ENCODE assay signal across 8 cellular contexts in the genomic region with DNA sequence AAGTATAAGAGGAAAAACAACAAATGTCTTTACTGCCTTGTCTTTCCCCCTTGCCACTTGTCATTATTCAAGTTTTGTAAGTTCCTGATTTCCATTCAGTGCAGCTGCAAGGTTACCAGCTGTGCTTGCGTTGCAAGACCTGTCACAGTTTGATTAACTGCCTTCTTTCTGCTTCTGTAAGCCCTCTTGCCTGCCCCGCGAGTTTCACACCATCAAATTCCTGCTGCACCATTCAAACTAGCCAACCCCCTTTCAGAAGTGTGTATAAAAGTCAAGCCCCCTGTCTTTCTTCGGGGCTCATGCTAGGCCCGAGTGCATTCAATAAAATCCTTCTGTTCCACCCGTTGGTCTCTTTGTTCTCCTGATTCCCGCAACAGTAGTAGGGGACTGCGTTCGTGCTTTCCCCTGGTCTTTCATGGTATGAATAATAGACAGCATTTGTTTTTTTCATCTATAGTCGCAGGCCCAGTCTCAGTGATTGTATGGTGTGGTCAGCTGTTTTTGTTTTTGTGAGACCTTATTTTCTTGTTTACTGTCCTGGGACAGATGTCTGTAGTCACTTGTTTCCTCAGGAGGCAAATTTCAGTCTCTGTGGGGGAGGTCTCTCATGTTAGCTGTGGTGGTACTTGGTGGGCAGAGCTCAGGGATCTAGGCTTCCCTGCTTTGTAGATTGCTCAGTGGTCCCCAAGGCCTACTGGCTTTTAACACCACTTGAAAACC.
DNase-seq lines count a peak whose midpoint lies in the region; ATAC-seq, FAIRE-seq and TF ChIP-seq lines count a peak whose summit lies in the region.
"Not testable (repeated sequence)": the region's sequence is repeated elsewhere in the genome, so short reads cannot be mapped to it uniquely, and the experiment has no call there.

No MANE protein-coding gene starts in this region.

- not testable (repeated sequence) for H3K9ac ChIP-seq in astrocyte (ENCODE audit: low read length)

- H3K36me3 Mint-ChIP-seq in astrocyte (ENCODE audit: low read depth, unreplicated experiment); glutamatergic neuron (ENCODE audit: unreplicated experiment); neural crest cell (ENCODE audit: low read depth): not testable (repeated sequence)

- not testable (repeated sequence) for TF ChIP-seq CTCF in DOHH2 (IDR thresholded peaks at IDR 0.05; ENCODE audit: low read depth, low read length, poor library complexity, severe bottlenecking); astrocyte (IDR thresholded peaks at IDR 0.05; ENCODE audit: insufficient read depth, low read depth, low read length); glutamatergic neuron (IDR thresholded peaks at IDR 0.05; ENCODE audit: partially characterized antibody, unreplicated experiment); neural crest cell (conservative IDR thresholded peaks at IDR 0.05)

- H3K9me3 ChIP-seq in DOHH2 (ENCODE audit: control insufficient read depth, insufficient read depth, low read length); astrocyte (ENCODE audit: insufficient read depth, low read depth, low read length): not testable (repeated sequence)

- ATAC-seq in HG02798 (IDR thresholded peaks at IDR 0.05; ENCODE audit: poor library complexity, unreplicated experiment), result peak; percentile 35

- H3K9me2 ChIP-seq in DOHH2 (replicated peaks; ENCODE audit: control insufficient read depth, low read length), result not testable (repeated sequence)

- not testable (repeated sequence) for FAIRE-seq in astrocyte (lab: Jason Lieb, UNC)

- peak overlapping the region; percentile 32 for H3K4me3 ChIP-seq in DOHH2 (ENCODE audit: low read length)
- H3K4me3 ChIP-seq in astrocyte (ENCODE audit: insufficient read depth, low read depth, low read length), result not testable (repeated sequence)

- H3K27me3 Mint-ChIP-seq in astrocyte (ENCODE audit: low read depth, unreplicated experiment); glutamatergic neuron (ENCODE audit: unreplicated experiment); neural crest cell (ENCODE audit: low read depth): not testable (repeated sequence)

- not testable (repeated sequence) for H3K79me2 ChIP-seq in DOHH2 (ENCODE audit: control insufficient read depth, low read length); astrocyte (ENCODE audit: insufficient read depth, low read length)

- not testable (repeated sequence) for H3K36me3 ChIP-seq in DOHH2 (ENCODE audit: control insufficient read depth, low read length); astrocyte (ENCODE audit: insufficient read depth, low read length)

- not testable (repeated sequence) for H3K27me3 ChIP-seq in DOHH2 (ENCODE audit: control insufficient read depth, low read length); astrocyte (ENCODE audit: insufficient read depth, low read length)

- not testable (repeated sequence) for H4K20me1 ChIP-seq in DOHH2 (ENCODE audit: control insufficient read depth, insufficient read depth, low read depth, low read length); astrocyte (ENCODE audit: insufficient read depth, low read length)

- DNase-seq in NCI-H446 treated with DMSO at 0.1 percent for 48 hours (lab: John Stamatoyannopoulos, UW), result peak; percentile 66
- peak; percentile 17 for DNase-seq in UCSD-AML1 (lab: John Stamatoyannopoulos, UW; ENCODE audit: unreplicated experiment)
- peak; percentile 18 for DNase-seq in astrocyte (ENCODE audit: low read depth)
- not testable (repeated sequence) for DNase-seq in glutamatergic neuron; neural crest cell (ENCODE audit: low read depth, low spot score)

- H3K27ac Mint-ChIP-seq in astrocyte (ENCODE audit: unreplicated experiment) (peak overlapping the region; percentile 100), glutamatergic neuron (ENCODE audit: unreplicated experiment) (peak overlapping the region; percentile 100), neural crest cell (ENCODE audit: unreplicated experiment) (peak overlapping the region; percentile 100)

- not testable (repeated sequence) for H3K4me1 Mint-ChIP-seq in astrocyte (ENCODE audit: low read depth, unreplicated experiment); glutamatergic neuron (ENCODE audit: low read depth, unreplicated experiment)
- H3K4me1 Mint-ChIP-seq in neural crest cell, result peaks cover 18% of the 10 kb centered on the region

- H3K27ac ChIP-seq in DOHH2 (ENCODE audit: low read depth, low read length) (peak overlapping the region; percentile 68), temporal lobe (ENCODE audit: low read depth, low read length) (peak overlapping the region; percentile 85)
- not testable (repeated sequence) for H3K27ac ChIP-seq in astrocyte (ENCODE audit: low read depth, low read length)

- not testable (repeated sequence) for H3K4me3 Mint-ChIP-seq in astrocyte (ENCODE audit: unreplicated experiment)
- H3K4me3 Mint-ChIP-seq in glutamatergic neuron (ENCODE audit: unreplicated experiment), result peak overlapping the region; percentile 99
- H3K4me3 Mint-ChIP-seq in neural crest cell, result peak overlapping the region; percentile 93

- not testable (repeated sequence) for H3K9me3 Mint-ChIP-seq in astrocyte (ENCODE audit: unreplicated experiment); glutamatergic neuron (ENCODE audit: unreplicated experiment); neural crest cell

- not testable (repeated sequence) for H2AFZ ChIP-seq in astrocyte (ENCODE audit: low read depth, low read length)

- peaks cover 11% of the 10 kb centered on the region for H3K4me1 ChIP-seq in DOHH2 (ENCODE audit: control insufficient read depth, low read length)
- H3K4me1 ChIP-seq in astrocyte (ENCODE audit: insufficient read depth, low read length), result not testable (repeated sequence)

- H3F3A ChIP-seq in DOHH2 (ENCODE audit: control insufficient read depth, insufficient read depth), result not testable (repeated sequence)

- H3K4me2 ChIP-seq in DOHH2 (ENCODE audit: low read length) (peak overlapping the region; percentile 50), astrocyte (ENCODE audit: low read length) (peak overlapping the region; percentile 55)
